Comparison of ENCODE assay signal across 4 cellular contexts in genomic region chr3:115347737-115348136, GRCh38.
TF ChIP-seq lines count a peak whose summit lies in the region.

No MANE protein-coding gene starts in this region.

TF ChIP-seq in SK-N-SH treated with all-trans-retinoic acid at 6 μM for 48 hours, 23 proteins besides CTCF, POLR2A, EP300 and RAD21:
- no peak for TF ChIP-seq ZNF70 (CRISPR knock-in tag; IDR thresholded peaks at IDR 0.05)
- no peak for TF ChIP-seq CSRNP3 (CRISPR knock-in tag; IDR thresholded peaks at IDR 0.05)
- 0 out of 2 replicates have a peak, but pooled peaks have one; percentile 35 for TF ChIP-seq PATZ1 (CRISPR knock-in tag; IDR thresholded peaks at IDR 0.05; ENCODE audit: borderline replicate concordance)
- peak; percentile 72; the same call in 1 of the 2 replicates for TF ChIP-seq ESRRG (CRISPR knock-in tag; IDR thresholded peaks at IDR 0.05)
- TF ChIP-seq TOX (CRISPR knock-in tag; IDR thresholded peaks at IDR 0.05; ENCODE audit: borderline replicate concordance): no peak
- TF ChIP-seq ISL1 (CRISPR knock-in tag; IDR thresholded peaks at IDR 0.05): peak; percentile 93
- no peak for TF ChIP-seq ZFP30 (CRISPR knock-in tag; IDR thresholded peaks at IDR 0.05)

TF ChIP-seq in SK-N-SH, 30 proteins besides CTCF, POLR2A, EP300 and RAD21 (continues in another document):
- TF ChIP-seq GABPA (IDR thresholded peaks at IDR 0.05; ENCODE audit: low read depth) (no peak), CHD2 (IDR thresholded peaks at IDR 0.05; ENCODE audit: low read length, partially characterized antibody) (no peak), GATA2 (CRISPR knock-in tag; IDR thresholded peaks at IDR 0.05) (no peak), MEF2A (IDR thresholded peaks at IDR 0.05; ENCODE audit: borderline replicate concordance, low read depth) (no peak), RFX5 (IDR thresholded peaks at IDR 0.05; ENCODE audit: low read length) (no peak), TCF12 (IDR thresholded peaks at IDR 0.05) (no peak), JUND (IDR thresholded peaks at IDR 0.05) (no peak), USF2 (IDR thresholded peaks at IDR 0.05; ENCODE audit: borderline replicate concordance, low read depth, low read length) (no peak), REST (IDR thresholded peaks at IDR 0.05; ENCODE audit: low read depth, low read length) (no peak), USF1 (IDR thresholded peaks at IDR 0.05; ENCODE audit: borderline replicate concordance, low read depth) (no peak)

TF ChIP-seq in H1, 55 proteins besides CTCF, POLR2A, EP300 and RAD21:
- TF ChIP-seq TEAD4 (IDR thresholded peaks at IDR 0.05; ENCODE audit: low read depth, low read length) (peak; percentile 64; the same call in 1 of the 2 replicates), RBBP5 (IDR thresholded peaks at IDR 0.05; ENCODE audit: borderline replicate concordance, low read depth, low read length) (no peak), CHD7 (IDR thresholded peaks at IDR 0.05; ENCODE audit: insufficient replicate concordance, low read length) (no peak), MAX (IDR thresholded peaks at IDR 0.05) (no peak), BACH1 (IDR thresholded peaks at IDR 0.05; ENCODE audit: low read length) (no peak), SIN3A (conservative IDR thresholded peaks at IDR 0.05 in 1 of 2, IDR thresholded peaks at IDR 0.05 in 1 of 2; ENCODE audit: low read depth in 1 of 2, low read length in 2 of 2) (no peak), PHF8 (conservative IDR thresholded peaks at IDR 0.05; ENCODE audit: low read depth, low read length) (no peak), SAP30 (IDR thresholded peaks at IDR 0.05; ENCODE audit: insufficient read depth, insufficient replicate concordance, low read length) (no peak), SIX5 (IDR thresholded peaks at IDR 0.05; ENCODE audit: low read depth, low read length) (no peak)

TF ChIP-seq in GM12891, 5 proteins besides CTCF, POLR2A, EP300 and RAD21:
- no peak for TF ChIP-seq TAF1 (IDR thresholded peaks at IDR 0.05; ENCODE audit: low read depth, low read length)
- TF ChIP-seq SPI1 (IDR thresholded peaks at IDR 0.05; ENCODE audit: low read depth, low read length): no peak
- no peak for TF ChIP-seq PAX5 (IDR thresholded peaks at IDR 0.05; ENCODE audit: insufficient read depth, low read length, severe bottlenecking)
- no peak for TF ChIP-seq POLR2AphosphoS5 (IDR thresholded peaks at IDR 0.05; ENCODE audit: low read depth, low read length)
- TF ChIP-seq POU2F2 (IDR thresholded peaks at IDR 0.05; ENCODE audit: low read depth, low read length): no peak
